Comparison of ENCODE assay signal across 1 cellular context in genomic region chr1:181088079-181089016, GRCh38.
TF ChIP-seq lines count a peak whose summit lies in the region.

TSS of gene IER5 (plus strand) at chr1:181088700. CDS start at chr1:181088903, 203 bp downstream.

TF ChIP-seq in HepG2, 621 proteins besides CTCF, POLR2A, EP300 and RAD21 (continued from another document and continues in another):
- TF ChIP-seq ARID5B (CRISPR knock-in tag; IDR thresholded peaks at IDR 0.05) (peak; percentile 39; the same call in 1 of the 2 replicates), ZNF556 (CRISPR knock-in tag; IDR thresholded peaks at IDR 0.05; ENCODE audit: borderline replicate concordance) (no peak; the same call in 1 of the 2 replicates), ZNF367 (CRISPR knock-in tag; IDR thresholded peaks at IDR 0.05; ENCODE audit: borderline replicate concordance) (no peak), THAP8 (CRISPR knock-in tag; IDR thresholded peaks at IDR 0.05; ENCODE audit: borderline replicate concordance) (peak; percentile 46; the same call in 1 of the 2 replicates), HOXA3 (CRISPR knock-in tag; IDR thresholded peaks at IDR 0.05) (peak; percentile 63; the same call in 1 of the 2 replicates), ZNF17 (CRISPR knock-in tag; IDR thresholded peaks at IDR 0.05) (no peak), SMC3 (IDR thresholded peaks at IDR 0.05; ENCODE audit: low read length) (no peak), ATF2 (CRISPR knock-in tag; IDR thresholded peaks at IDR 0.05) (peak; percentile 65; the same call in 1 of the 2 replicates), ZNF619 (CRISPR knock-in tag; IDR thresholded peaks at IDR 0.05) (no peak), MEIS2 (CRISPR knock-in tag; IDR thresholded peaks at IDR 0.05) (peak; percentile 22; the same call in 1 of the 2 replicates), ZBTB4 (CRISPR knock-in tag; IDR thresholded peaks at IDR 0.05; ENCODE audit: borderline replicate concordance) (no peak), HOXA5 (CRISPR knock-in tag; IDR thresholded peaks at IDR 0.05) (peak; percentile 80), PLRG1 (conservative IDR thresholded peaks at IDR 0.05) (no peak), TCF12 (IDR thresholded peaks at IDR 0.05) (no peak), TCF12 (CRISPR knock-in tag; IDR thresholded peaks at IDR 0.05) (0 out of 2 replicates have a peak, but pooled peaks have one; percentile 47), SMAD9 (CRISPR knock-in tag; IDR thresholded peaks at IDR 0.05) (no peak), TBL1XR1 (IDR thresholded peaks at IDR 0.05; ENCODE audit: borderline replicate concordance, low read length, partially characterized antibody) (no peak), ZFYVE20 (CRISPR knock-in tag; IDR thresholded peaks at IDR 0.05; ENCODE audit: borderline replicate concordance, low read depth) (0 out of 2 replicates have a peak, but pooled peaks have one; percentile 60), ZBTB14 (CRISPR knock-in tag; IDR thresholded peaks at IDR 0.05) (peak; percentile 62; the same call in 1 of the 2 replicates), FOSL2 (CRISPR knock-in tag; IDR thresholded peaks at IDR 0.05) (peak; percentile 64; the same call in 1 of the 2 replicates), DBP (CRISPR knock-in tag; IDR thresholded peaks at IDR 0.05; ENCODE audit: not compliant biosample characterization) (peak; percentile 36), PHF20 (CRISPR knock-in tag; IDR thresholded peaks at IDR 0.05) (0 out of 2 replicates have a peak, but pooled peaks have one; percentile 31), KLF9 (CRISPR knock-in tag; IDR thresholded peaks at IDR 0.05; ENCODE audit: low read depth) (no peak), RERE (CRISPR knock-in tag; IDR thresholded peaks at IDR 0.05; ENCODE audit: low read depth) (no peak), CREM (IDR thresholded peaks at IDR 0.05) (peak; percentile 44), CREM (CRISPR knock-in tag; IDR thresholded peaks at IDR 0.05) (no peak), TEAD2 (CRISPR knock-in tag; IDR thresholded peaks at IDR 0.05) (no peak), ZNF343 (CRISPR knock-in tag; IDR thresholded peaks at IDR 0.05) (no peak), ZNF878 (CRISPR knock-in tag; IDR thresholded peaks at IDR 0.05) (peak; percentile 96), ZNF614 (CRISPR knock-in tag; IDR thresholded peaks at IDR 0.05; ENCODE audit: borderline replicate concordance) (0 out of 2 replicates have a peak, but pooled peaks have one; percentile 20), THYN1 (CRISPR knock-in tag; IDR thresholded peaks at IDR 0.05; ENCODE audit: borderline replicate concordance, low read depth) (no peak), YEATS2 (CRISPR knock-in tag; IDR thresholded peaks at IDR 0.05; ENCODE audit: borderline replicate concordance) (peak; percentile 63; the same call in 1 of the 2 replicates), THRA (CRISPR knock-in tag; IDR thresholded peaks at IDR 0.05; ENCODE audit: borderline replicate concordance) (peak; percentile 39; the same call in 1 of the 2 replicates), HDAC6 (IDR thresholded peaks at IDR 0.05; ENCODE audit: low read depth, low read length) (no peak), TAF15 (IDR thresholded peaks at IDR 0.05; ENCODE audit: low read depth, low read length, poor library complexity, severe bottlenecking) (no peak), SKIL (CRISPR knock-in tag; IDR thresholded peaks at IDR 0.05; ENCODE audit: borderline replicate concordance) (no peak), ZNF33A (CRISPR knock-in tag; IDR thresholded peaks at IDR 0.05; ENCODE audit: borderline replicate concordance) (no peak), ZNF678 (CRISPR knock-in tag; IDR thresholded peaks at IDR 0.05) (no peak)
